ENCODE assay signal across 25 cellular contexts in the genomic region with DNA sequence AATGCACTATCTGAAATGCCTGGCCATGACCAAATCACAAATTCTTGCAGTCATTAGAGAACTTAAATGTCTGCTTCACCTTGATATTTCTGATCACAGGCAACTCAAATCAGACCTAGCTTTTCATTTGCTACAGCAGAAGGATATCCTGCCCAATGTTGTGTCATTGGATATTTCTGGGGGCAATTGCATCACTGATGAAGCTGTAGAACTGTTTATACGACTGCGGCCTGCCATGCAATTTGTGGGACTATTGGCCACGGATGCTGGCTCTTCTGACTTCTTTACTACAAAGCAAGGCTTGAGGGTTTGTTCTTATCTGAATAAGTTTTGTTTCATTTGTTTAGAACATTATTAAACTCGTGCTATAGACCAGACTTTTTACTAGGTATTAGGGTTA. TPM values are rescaled to one million over a fixed set of nuclear protein-coding genes. Genes with fewer than 3 reads are reported as not detected.
"Had no signal": no experiment of that assay in that cellular context is flagged by ENCODE, and none has a peak within 500 bp of the region (broad histone marks: within the 10 kb centered on the region; RNA-seq: fewer than 3 reads in every experiment).

No MANE protein-coding gene starts in this region.

- ATAC-seq: Panc1, PC-3 had no signal

- H3K9ac ChIP-seq: SK-N-SH had no signal

- DNase-seq: KBM-7; MV-4-11; NCI-H1048; NCI-H1105; NCI-H1417; NCI-H1436 treated with DMSO at 0.1 percent for 48 hours; NCI-H1694; NCI-H187 treated with DMSO at 0.1 percent for 48 hours; NCI-H2081; NCI-H2107; NCI-H2227 treated with DMSO at 0.1 percent for 48 hours; NCI-H524; NCI-H526 treated with DMSO at 0.1 percent for 48 hours; NCI-H748 treated with DMSO at 0.1 percent for 48 hours; NK-92 treated with Interleukin-12 subunit alpha and Interleukin-12 subunit beta, amount 100 ng/mL, for 24 hours; PC-3; SHP77; SK-N-SH; SW 1271 had no signal

- H3K9me3 ChIP-seq: SK-N-SH had no signal

- H3K4me2 ChIP-seq: SK-N-SH had no signal

- H3K27ac ChIP-seq: HL-60, RWPE1 had no signal

RNA-seq across cellular contexts. Expression of a gene that starts 14.9 kb away (rescaled TPM):
- total RNA-seq: MCF 10A, OCI-LY7, SK-MEL-5 had no signal
